ENCODE assay signal across 20 cellular contexts in genomic region chr4:158291334-158292055, GRCh38.
DNase-seq lines count a peak whose midpoint lies in the region; ATAC-seq and TF ChIP-seq lines count a peak whose summit lies in the region.
"Had no signal": no experiment of that assay in that cellular context is flagged by ENCODE, and none has a peak within 500 bp of the region (broad histone marks: within the 10 kb centered on the region; RNA-seq: fewer than 3 reads in every experiment).

No MANE protein-coding gene starts in this region.

- H3K23ac ChIP-seq in neuronal stem cell (ENCODE audit: low read depth, low read length, poor library complexity), result no peak overlapping the region

- H3K9ac ChIP-seq in neuronal stem cell (ENCODE audit: low read depth, low read length, poor library complexity), result no peak overlapping the region
- H3K9ac ChIP-seq: BLaER1 treated with 17β-estradiol and CSF1 and Interleukin-3, amounts not matched to agents 10 nM and 100 nM had no signal

- H2BK15ac ChIP-seq in neuronal stem cell (ENCODE audit: low read length), result no peak overlapping the region

- H3K79me1 ChIP-seq in neuronal stem cell (ENCODE audit: low read depth, low read length), result no peaks in the 10 kb centered on the region

- TF ChIP-seq CTCF in MCF 10A (IDR thresholded peaks at IDR 0.05; ENCODE audit: unreplicated experiment), result no peak
- TF ChIP-seq CTCF in breast epithelium (IDR thresholded peaks at IDR 0.05), result no peak
- no peak for TF ChIP-seq CTCF in chondrocyte (IDR thresholded peaks at IDR 0.05)

- peak overlapping the region; percentile 6 for H3K18ac ChIP-seq in neuronal stem cell (ENCODE audit: low read length)

- H3K27me3 Mint-ChIP-seq in MCF 10A (ENCODE audit: insufficient read depth, unreplicated experiment) (no peaks in the 10 kb centered on the region), chondrocyte (ENCODE audit: low read depth) (no peaks in the 10 kb centered on the region)
- H3K27me3 Mint-ChIP-seq: B cell, IgD-negative memory B cell had no signal

- H2BK5ac ChIP-seq in neuronal stem cell (ENCODE audit: low read length), result no peak overlapping the region

- no peak overlapping the region for H2BK120ac ChIP-seq in neuronal stem cell (ENCODE audit: low read depth, low read length)

- H3K36me3 Mint-ChIP-seq in MCF 10A (ENCODE audit: insufficient read depth, unreplicated experiment) (no peaks in the 10 kb centered on the region), chondrocyte (ENCODE audit: low read depth) (no peaks in the 10 kb centered on the region)
- H3K36me3 Mint-ChIP-seq: CD8-positive, alpha-beta T cell; IgD-negative memory B cell had no signal

- H3K4me1 Mint-ChIP-seq in MCF 10A (ENCODE audit: insufficient read depth, unreplicated experiment) (peaks cover 10% of the 10 kb centered on the region), chondrocyte (ENCODE audit: low read depth) (no peaks in the 10 kb centered on the region)
- H3K4me1 Mint-ChIP-seq: B cell, IgD-negative memory B cell had no signal

- H4K8ac ChIP-seq in neuronal stem cell (ENCODE audit: low read depth, low read length), result no peak overlapping the region

- CTCF ChIA-PET in MCF 10A (lab: Yijun Ruan, JAX), result no interaction called here

- H3K27ac ChIP-seq in breast epithelium, result no peak overlapping the region
- no peak overlapping the region for H3K27ac ChIP-seq in neuronal stem cell (replicated peaks; ENCODE audit: low read length)
- no peak overlapping the region for H3K27ac ChIP-seq in aorta (ENCODE audit: low read depth in 1 of 2, low read length in 2 of 2)
- H3K27ac ChIP-seq: BLaER1 treated with 17β-estradiol and CSF1 and Interleukin-3, amounts not matched to agents 10 nM and 100 nM; HL-60 had no signal

- peaks cover 8% of the 10 kb centered on the region for H3K9me3 Mint-ChIP-seq in MCF 10A (ENCODE audit: unreplicated experiment)
- H3K9me3 Mint-ChIP-seq in chondrocyte (ENCODE audit: low read depth), result peaks cover 18% of the 10 kb centered on the region

- TF ChIP-seq POLR2A in breast epithelium (IDR thresholded peaks at IDR 0.05), result no peak

- H3K9me3 ChIP-seq in breast epithelium (peaks cover 7 to 15% of the 10 kb centered on the region in 2 donors), neuronal stem cell (replicated peaks in 1 of 2; ENCODE audit: control insufficient read depth in 2 of 2, insufficient read depth in 1 of 2, low read depth in 1 of 2, low read length in 2 of 2) (peaks cover 0 to 3% of the 10 kb centered on the region in 2 donors), aorta (ENCODE audit: control insufficient read depth, low read length) (no peaks in the 10 kb centered on the region)

- DNase-seq in MCF 10A (ENCODE audit: unreplicated experiment), result no peak
- DNase-seq in breast epithelium (ENCODE audit: low spot score in 2 of 2), result no peak
- peak; percentile 86 for DNase-seq in chondrocyte (ENCODE audit: low spot score)
- no peak for DNase-seq in neuronal stem cell (ENCODE audit: low spot score)
- DNase-seq in aorta, result no peak
- DNase-seq in NK-92 (lab: John Stamatoyannopoulos, UW; ENCODE audit: unreplicated experiment), result no peak
- DNase-seq in activated CD8-positive, alpha-beta memory T cell treated with anti-CD3 and anti-CD28 coated beads for 24 hours, result no peak
- DNase-seq: 8988T; CD8-positive, alpha-beta T cell; COR-L47; DMS79 treated with DMSO at 0.1 percent for 48 hours; GF-D8; H9; KBM-7 had no signal

- no peak overlapping the region for H2AK5ac ChIP-seq in neuronal stem cell (ENCODE audit: low read depth, low read length)

- ATAC-seq in aorta (ENCODE audit: low FRiP score) (peak; percentile 26), HG03108 (IDR thresholded peaks at IDR 0.05; ENCODE audit: unreplicated experiment) (no peak)
- ATAC-seq: CD8-positive, alpha-beta T cell; GM23338 had no signal

- POLR2A ChIA-PET in MCF 10A (lab: Yijun Ruan, JAX), result interaction anchor here (0.7 to 0.8 kb wide), 2 partner anchors 10 to 294 kb away, joined by 3 read pairs; no protein-coding TSS in a partner anchor

- H2BK12ac ChIP-seq in neuronal stem cell (ENCODE audit: low read length), result no peak overlapping the region

- H3K4ac ChIP-seq in neuronal stem cell (ENCODE audit: low read length), result no peak overlapping the region

- no TSS peak for BruUV-seq in MCF 10A (replicated peaks; lab: Mats Ljungman, UMichigan)

- H3K4me3 Mint-ChIP-seq in MCF 10A (ENCODE audit: unreplicated experiment) (no peak overlapping the region), chondrocyte (ENCODE audit: unreplicated experiment) (no peak overlapping the region)
- H3K4me3 Mint-ChIP-seq: B cell; CD8-positive, alpha-beta T cell; GM23338; H9; IgD-negative memory B cell had no signal

- H3K4me3 ChIP-seq in breast epithelium, result no peak overlapping the region
- peak overlapping the region in 1 of 2 donors; percentile 10 for H3K4me3 ChIP-seq in neuronal stem cell (ENCODE audit: low read length in 2 of 2)
- H3K4me3 ChIP-seq in aorta (ENCODE audit: low read length in 2 of 2), result no peak overlapping the region
- H3K4me3 ChIP-seq: BLaER1 treated with 17β-estradiol and CSF1 and Interleukin-3, amounts not matched to agents 10 nM and 100 nM; GM23338 had no signal

- peak overlapping the region; percentile 9 for H3K27ac Mint-ChIP-seq in MCF 10A (ENCODE audit: low read depth, unreplicated experiment)
- H3K27ac Mint-ChIP-seq in chondrocyte (ENCODE audit: unreplicated experiment), result no peak overlapping the region
- H3K27ac Mint-ChIP-seq: B cell; CD8-positive, alpha-beta T cell; GM23338; H9; IgD-negative memory B cell had no signal

- H3K36me3 ChIP-seq in breast epithelium (no peaks in the 10 kb centered on the region), neuronal stem cell (replicated peaks in 1 of 2; ENCODE audit: control insufficient read depth in 2 of 2, insufficient read depth in 2 of 2, low read length in 2 of 2) (no peaks in the 10 kb centered on the region), aorta (ENCODE audit: control insufficient read depth in 1 of 2, insufficient read depth in 2 of 2, low read length in 1 of 2) (no peaks in the 10 kb centered on the region)
- H3K36me3 ChIP-seq: BLaER1 treated with 17β-estradiol and CSF1 and Interleukin-3, amounts not matched to agents 10 nM and 100 nM had no signal

- H3K27me3 ChIP-seq in breast epithelium, result no peaks in the 10 kb centered on the region
- no peaks in the 10 kb centered on the region for H3K27me3 ChIP-seq in neuronal stem cell (ENCODE audit: control insufficient read depth in 3 of 3, insufficient read depth in 3 of 3, low read depth in 1 of 3, low read length in 3 of 3)
- H3K27me3 ChIP-seq in aorta (ENCODE audit: control insufficient read depth in 1 of 2, insufficient read depth in 2 of 2, low read length in 1 of 2), result no peaks in the 10 kb centered on the region
- H3K27me3 ChIP-seq: BLaER1 treated with 17β-estradiol and CSF1 and Interleukin-3, amounts not matched to agents 10 nM and 100 nM had no signal

- no peak overlapping the region for H3K14ac ChIP-seq in neuronal stem cell (ENCODE audit: low read length)

- no peak overlapping the region for H2AFZ ChIP-seq in neuronal stem cell (ENCODE audit: low read length)
- H2AFZ ChIP-seq: GM23338 had no signal

- no CpG with 5 or more reads among the region's 11 CpGs for WGBS in neuronal stem cell (ENCODE audit: extremely low coverage in 2 of 2, insufficient read length in 2 of 2, insufficient replicate concordance in 1 of 2), 2 donors
- WGBS in aorta, 2 donors, result 93% methylated on average over 11 of the region's 11 CpGs

- intact Hi-C loops in MCF 10A (cut with micrococcal nuclease), result no loop called here
- intact Hi-C loops in breast epithelium (cut with DNase I; ENCODE audit: low total_unique reads), result no loop called here
- intact Hi-C loops in aorta (cut with DNase I), result no loop called here

- H3K4me1 ChIP-seq in breast epithelium, result no peaks in the 10 kb centered on the region
- no peaks in the 10 kb centered on the region for H3K4me1 ChIP-seq in neuronal stem cell (ENCODE audit: control insufficient read depth in 2 of 2, insufficient read depth in 1 of 2, low read depth in 1 of 2, low read length in 2 of 2)
- no peaks in the 10 kb centered on the region for H3K4me1 ChIP-seq in aorta (ENCODE audit: control insufficient read depth in 1 of 2, insufficient read depth in 2 of 2, low read length in 2 of 2)
- H3K4me1 ChIP-seq: BLaER1 treated with 17β-estradiol and CSF1 and Interleukin-3, amounts not matched to agents 10 nM and 100 nM had no signal

- no peak overlapping the region for H3K4me2 ChIP-seq in neuronal stem cell (ENCODE audit: insufficient read depth, low read length, poor library complexity, severe bottlenecking)
- H3K4me2 ChIP-seq: BLaER1 treated with 17β-estradiol and CSF1 and Interleukin-3, amounts not matched to agents 10 nM and 100 nM; GM23338 had no signal

- H4K91ac ChIP-seq in neuronal stem cell (ENCODE audit: low read depth, low read length, poor library complexity), result no peak overlapping the region
